In the genomic region with DNA sequence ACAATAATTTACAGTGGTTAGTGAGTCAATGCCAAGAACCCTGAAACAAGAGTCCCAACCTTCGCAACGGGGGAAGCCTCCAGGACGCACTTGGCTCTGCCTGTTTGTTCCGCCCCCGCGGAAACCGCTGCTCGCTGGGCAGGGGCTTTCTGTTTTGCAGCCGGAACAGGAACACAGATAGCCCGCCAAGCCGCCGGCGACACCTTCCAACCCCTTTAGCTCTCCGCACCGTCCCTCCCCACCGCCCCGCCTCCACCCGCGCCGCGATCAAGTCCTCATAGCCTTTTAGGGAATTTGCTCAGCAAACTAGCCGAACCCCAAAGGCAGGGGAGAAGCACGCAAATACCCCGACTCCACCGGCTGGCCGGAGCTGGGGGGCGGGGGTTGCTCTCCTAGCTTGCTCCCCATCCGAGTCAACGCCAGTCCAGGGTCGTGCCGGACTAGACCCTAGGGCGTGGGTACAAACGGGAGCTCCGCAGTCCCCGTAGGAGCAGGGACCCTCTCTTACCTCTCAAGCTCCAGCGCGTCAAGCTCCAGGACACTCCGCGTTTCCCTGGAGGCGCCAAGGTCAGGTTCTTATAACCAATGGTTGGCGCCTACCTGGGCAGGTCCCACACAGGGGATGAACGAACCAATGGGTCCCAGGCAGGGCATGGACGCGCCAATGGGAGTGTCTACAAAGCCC, we compare ENCODE assay signal across 8 cellular contexts. TPM values are rescaled to one million over a fixed set of nuclear protein-coding genes. Genes with fewer than 3 reads are reported as not detected.
DNase-seq lines count a peak whose midpoint lies in the region; ATAC-seq and TF ChIP-seq lines count a peak whose summit lies in the region.

A gene with protein sequence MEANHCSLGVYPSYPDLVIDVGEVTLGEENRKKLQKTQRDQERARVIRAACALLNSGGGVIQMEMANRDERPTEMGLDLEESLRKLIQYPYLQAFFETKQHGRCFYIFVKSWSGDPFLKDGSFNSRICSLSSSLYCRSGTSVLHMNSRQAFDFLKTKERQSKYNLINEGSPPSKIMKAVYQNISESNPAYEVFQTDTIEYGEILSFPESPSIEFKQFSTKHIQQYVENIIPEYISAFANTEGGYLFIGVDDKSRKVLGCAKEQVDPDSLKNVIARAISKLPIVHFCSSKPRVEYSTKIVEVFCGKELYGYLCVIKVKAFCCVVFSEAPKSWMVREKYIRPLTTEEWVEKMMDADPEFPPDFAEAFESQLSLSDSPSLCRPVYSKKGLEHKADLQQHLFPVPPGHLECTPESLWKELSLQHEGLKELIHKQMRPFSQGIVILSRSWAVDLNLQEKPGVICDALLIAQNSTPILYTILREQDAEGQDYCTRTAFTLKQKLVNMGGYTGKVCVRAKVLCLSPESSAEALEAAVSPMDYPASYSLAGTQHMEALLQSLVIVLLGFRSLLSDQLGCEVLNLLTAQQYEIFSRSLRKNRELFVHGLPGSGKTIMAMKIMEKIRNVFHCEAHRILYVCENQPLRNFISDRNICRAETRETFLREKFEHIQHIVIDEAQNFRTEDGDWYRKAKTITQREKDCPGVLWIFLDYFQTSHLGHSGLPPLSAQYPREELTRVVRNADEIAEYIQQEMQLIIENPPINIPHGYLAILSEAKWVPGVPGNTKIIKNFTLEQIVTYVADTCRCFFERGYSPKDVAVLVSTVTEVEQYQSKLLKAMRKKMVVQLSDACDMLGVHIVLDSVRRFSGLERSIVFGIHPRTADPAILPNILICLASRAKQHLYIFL (minus strand): TSS at position 553 of the 685 bp plus-strand sequence. CDS start 3,086 bp downstream, outside the sequence.

- POLR2A ChIA-PET in HEK293T (lab: Yijun Ruan, JAX) = no interaction called here

- ATAC-seq in lower lobe of right lung = peak; percentile 94 to 96

- no peaks in the 10 kb centered on the region for H3K9me3 Mint-ChIP-seq in HFFc6

- H3K36me3 Mint-ChIP-seq in HFFc6 (ENCODE audit: low read depth) = no peaks in the 10 kb centered on the region

- H3K27ac Mint-ChIP-seq in HFFc6 = 0 out of 2 replicates have a peak within 1 kb of the TSS, but pooled peaks have one; percentile 34

- peaks cover 5% of the 10 kb centered on the region; the same call in 1 of the 2 replicates for H3K4me1 Mint-ChIP-seq in HFFc6 (ENCODE audit: low read depth)

- no peaks in the 10 kb centered on the region for H3K27me3 ChIP-seq in GM06990 (replicated peaks; ENCODE audit: control insufficient read depth, insufficient read depth, low read length)
- peaks cover 8% of the 10 kb centered on the region for H3K27me3 ChIP-seq in lower lobe of right lung (ENCODE audit: low read depth)

- intact Hi-C loops in lower lobe of right lung (cut with DNase I) = no loop called here

- H3K36me3 ChIP-seq in GM06990 (ENCODE audit: control insufficient read depth, insufficient read depth, low read length) (peaks cover 3% of the 10 kb centered on the region), lower lobe of right lung (no peaks in the 10 kb centered on the region)

- peak within 1 kb of the TSS; percentile 84 for H3K4me3 ChIP-seq in GM06990 (replicated peaks; ENCODE audit: low read depth, low read length)
- peak within 1 kb of the TSS; percentile 85 for H3K4me3 ChIP-seq in coronary artery
- peak within 1 kb of the TSS; percentile 67 for H3K4me3 ChIP-seq in lower lobe of right lung

- peak within 1 kb of the TSS; percentile 88 for H3K4me3 Mint-ChIP-seq in HFFc6

- peaks cover 38% of the 10 kb centered on the region for H3K27me3 Mint-ChIP-seq in HFFc6 (ENCODE audit: insufficient read depth)

- no peaks in the 10 kb centered on the region for H3K9me3 ChIP-seq in lower lobe of right lung

- TF ChIP-seq CTCF in GM06990 (IDR thresholded peaks at IDR 0.05; ENCODE audit: insufficient read depth, low read length, poor library complexity, severe bottlenecking) (no peak), HFFc6 (IDR thresholded peaks at IDR 0.05) (no peak), coronary artery (IDR thresholded peaks at IDR 0.05) (no peak), lower lobe of right lung (IDR thresholded peaks at IDR 0.05) (no peak)

- H3K27ac ChIP-seq in coronary artery (peak within 1 kb of the TSS in 1 of 2 donors; percentile 66), lower lobe of right lung (peak within 1 kb of the TSS; percentile 76)

- CTCF ChIA-PET in HEK293T (lab: Yijun Ruan, JAX) = no interaction called here

- DNase-seq in GM06990 (ENCODE audit: extremely low read depth, insufficient read length) (peak; percentile 91), HFFc6 (peak; percentile 18), NCI-H1092 treated with DMSO at 0.1 percent for 48 hours (lab: John Stamatoyannopoulos, UW) (peak; percentile 10), coronary artery (ENCODE audit: low spot score) (peak; percentile 78), lower lobe of right lung (peak; percentile 89), HEK293T (ENCODE audit: extremely low spot score) (no peak)
- DNase-seq in activated CD4-positive, alpha-beta T cell treated with anti-CD3 and anti-CD28 coated beads for 1 hour = peak; percentile 68
- DNase-seq in stimulated activated CD8-positive, alpha-beta memory T cell treated with anti-CD3 and anti-CD28 coated beads, Interleukin-12 subunit alpha, Interleukin-12 subunit beta, amount 100 ng/mL, for 1 hour (ENCODE audit: low read depth) = peak; percentile 74

- H3K4me1 ChIP-seq in lower lobe of right lung = peaks cover 14% of the 10 kb centered on the region

TF ChIP-seq in HEK293T, 16 proteins besides CTCF, POLR2A, EP300 and RAD21:
- TF ChIP-seq L3MBTL2 (conservative IDR thresholded peaks at IDR 0.05) (no peak), TARDBP (IDR thresholded peaks at IDR 0.05) (no peak), ARNT (IDR thresholded peaks at IDR 0.05) (no peak), FOXA1 (IDR thresholded peaks at IDR 0.05) (no peak)

RNA-seq across cellular contexts. Expression of the gene that starts here (rescaled TPM):
- 10 to 100 TPM in 4 of 6 experiments, 1 to 10 TPM in 2; 8.3 to 12.0 (median 10.8) TPM for total RNA-seq in HFFc6 (2021; fragmentation: NEBNext Ultra II Directional; extraction: Animal tissue kit (Norgen Biotek cat#: 25700))
- total RNA-seq in lower lobe of right lung = 27.1 TPM
